ENCODE assay signal across 21 cellular contexts in genomic region chr18:69686861-69687260, GRCh38.
"Had no signal": no experiment of that assay in that cellular context is flagged by ENCODE, and none has a peak within 500 bp of the region (broad histone marks: within the 10 kb centered on the region; RNA-seq: fewer than 3 reads in every experiment).

No MANE protein-coding gene starts in this region.

- DNase-seq: activated CD4-positive, alpha-beta T cell treated with anti-CD3 and anti-CD28 coated beads, Interleukin-2, amount 50 U/mL, for 1 hour; activated T-cell treated with anti-CD3 and anti-CD28 coated beads, Interleukin-2, amount 50 U/mL, for 1 hour; amniotic stem cell; cerebellar nuclear complex; cortex of kidney; endodermal cell; head of caudate nucleus; islet precursor cell; left cardiac atrium; nephron progenitor cell; posterior cingulate gyrus; stimulated activated CD4-positive, alpha-beta T cell treated with anti-CD3 and anti-CD28 coated beads, Interleukin-15, amount 100 ng/mL, for 24 hours; stimulated activated CD8-positive, alpha-beta memory T cell treated with anti-CD3 and anti-CD28 coated beads, Interleukin-4, amount 100 ng/mL, for 48 hours; stimulated activated naive B cell treated with anti-CD40 and anti-IgM and Interleukin-4, amounts not matched to agents 10 μg/mL and 1 μg/mL and 100 μg/mL, for 72 hours; SW 1271; T-helper 17 cell; testis; trophoblast cell; uterus had no signal

- H3K4me3 ChIP-seq: gastroesophageal sphincter, smooth muscle cell, testis, uterus had no signal
